Comparison of ENCODE assay signal across 1 cellular context in genomic region chr1:15953791-15954201, GRCh38.
TF ChIP-seq lines count a peak whose summit lies in the region.

No MANE protein-coding gene starts in this region.

TF ChIP-seq in H1, 55 proteins besides CTCF, POLR2A, EP300 and RAD21:
- TF ChIP-seq CHD7 (IDR thresholded peaks at IDR 0.05; ENCODE audit: insufficient replicate concordance, low read length) (no peak), CBX5 (IDR thresholded peaks at IDR 0.05; ENCODE audit: low read depth, low read length) (no peak), SRF (IDR thresholded peaks at IDR 0.05; ENCODE audit: low read depth, low read length) (no peak), TEAD4 (IDR thresholded peaks at IDR 0.05; ENCODE audit: low read depth, low read length) (no peak), HDAC2 (IDR thresholded peaks at IDR 0.05; ENCODE audit: borderline replicate concordance in 1 of 2, low read depth in 2 of 2, low read length in 2 of 2) (no peak), SUZ12 (IDR thresholded peaks at IDR 0.05; ENCODE audit: low read length) (no peak), KDM4A (IDR thresholded peaks at IDR 0.05; ENCODE audit: low read depth, low read length, severe bottlenecking) (no peak), ZNF274 (IDR thresholded peaks at IDR 0.05; ENCODE audit: borderline replicate concordance, extremely low read depth, low read length) (no peak), RFX5 (IDR thresholded peaks at IDR 0.05; ENCODE audit: borderline replicate concordance, low read depth, low read length) (no peak), CBX8 (IDR thresholded peaks at IDR 0.05; ENCODE audit: borderline replicate concordance, low read depth, low read length) (no peak)
TF ChIP-seq in H1: peak in this region for 0.
